ENCODE assay signal across 22 cellular contexts in genomic region chr13:23731709-23732108, GRCh38.
"Had no signal": no experiment of that assay in that cellular context is flagged by ENCODE, and none has a peak within 500 bp of the region (broad histone marks: within the 10 kb centered on the region; RNA-seq: fewer than 3 reads in every experiment).

No MANE protein-coding gene starts in this region.

- H3K4me1 ChIP-seq: SJSA1 had no signal

- H3K9me3 ChIP-seq: MG63, SJSA1 had no signal

- FAIRE-seq: HTR-8/SVneo, RCC 7860 had no signal

- DNase-seq: KBM-7, MG63, NCI-H1092 treated with DMSO at 0.1 percent for 48 hours, NCI-H1436, NCI-H187, NCI-H2029, NCI-H2081 treated with DMSO at 0.1 percent for 48 hours, NCI-H2171, NCI-H226, NCI-H446, NCI-H510A, NCI-H524 treated with DMSO at 0.1 percent for 48 hours, NCI-H69, NCI-H774, Right ventricle myocardium superior, RPMI8226, SIG-M5, T-helper 1 cell had no signal

- H3K27ac ChIP-seq: SJSA1, SK-N-MC had no signal

- H3K36me3 ChIP-seq: SJSA1 had no signal

- H3K27me3 ChIP-seq: MG63, SJSA1 had no signal

- H3K4me3 ChIP-seq: MG63, SJSA1, SK-N-MC had no signal
